13 cellular contexts compared by ENCODE assay signal in the genomic region with DNA sequence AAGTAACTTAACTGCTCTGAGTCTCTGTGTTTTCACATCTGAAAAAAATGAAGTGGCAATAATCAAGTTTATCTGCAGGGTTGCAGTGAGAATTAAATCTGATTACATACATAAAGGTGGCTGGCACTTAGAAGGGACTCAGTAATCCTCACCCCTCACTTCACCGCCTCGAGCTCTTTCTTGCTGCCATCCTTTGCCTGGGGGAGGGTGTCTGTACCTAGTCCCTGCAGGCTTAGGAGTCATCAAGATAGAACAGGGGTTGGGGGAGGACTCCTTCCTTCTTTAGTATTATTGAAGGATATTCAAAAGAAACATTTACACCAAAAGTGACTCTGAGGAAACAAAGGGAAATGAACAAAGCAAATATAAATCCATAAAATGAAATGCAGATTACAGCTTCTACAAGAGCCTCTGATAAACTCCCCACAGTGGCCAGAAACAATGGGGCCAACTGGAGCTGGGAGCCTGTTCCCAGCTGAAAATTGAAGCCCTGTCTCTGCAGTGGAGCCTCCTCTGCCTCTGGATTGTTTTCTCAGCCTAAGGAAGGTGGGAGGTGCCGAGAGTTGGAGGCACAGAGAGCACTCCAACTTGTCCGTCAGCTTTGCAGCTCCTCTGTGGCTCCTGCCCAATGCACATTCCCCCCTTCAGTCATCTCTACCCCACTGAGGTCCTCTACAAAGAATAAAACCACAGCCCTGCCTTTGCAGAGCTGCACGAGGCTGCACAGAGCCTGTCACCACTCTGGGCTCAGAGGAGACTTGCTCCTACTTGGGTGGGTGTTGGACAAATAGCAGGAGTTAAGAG. TPM values are rescaled to one million over a fixed set of nuclear protein-coding genes. Genes with fewer than 3 reads are reported as not detected.
DNase-seq lines count a peak whose midpoint lies in the region; ATAC-seq and TF ChIP-seq lines count a peak whose summit lies in the region.
"Had no signal": no experiment of that assay in that cellular context is flagged by ENCODE, and none has a peak within 500 bp of the region (broad histone marks: within the 10 kb centered on the region; RNA-seq: fewer than 3 reads in every experiment).

No MANE protein-coding gene starts in this region.

- POLR2A ChIA-PET in WTC11 (lab: Charles Lee), result no interaction called here

- H3K27me3 Mint-ChIP-seq in WTC11 (ENCODE audit: low read depth) (no peaks in the 10 kb centered on the region), progenitor cell of endocrine pancreas (peaks cover 22% of the 10 kb centered on the region)
- H3K27me3 Mint-ChIP-seq: memory B cell had no signal

- H3K36me3 ChIP-seq in BLaER1, result no peaks in the 10 kb centered on the region

- H3K4me3 Mint-ChIP-seq in WTC11 (no peak overlapping the region), progenitor cell of endocrine pancreas (ENCODE audit: low read depth) (no peak overlapping the region)
- H3K4me3 Mint-ChIP-seq: memory B cell had no signal

- no peaks in the 10 kb centered on the region for H3K36me3 Mint-ChIP-seq in WTC11
- peaks cover 1% of the 10 kb centered on the region for H3K36me3 Mint-ChIP-seq in progenitor cell of endocrine pancreas (ENCODE audit: insufficient read depth)

- peaks cover 9% of the 10 kb centered on the region for H3K9me3 ChIP-seq in BLaER1

- ATAC-seq in HG02610 (IDR thresholded peaks at IDR 0.05; ENCODE audit: unreplicated experiment) (peak; percentile 29), WTC11 (peak; percentile 69), GM18519 (IDR thresholded peaks at IDR 0.05; ENCODE audit: low FRiP score, unreplicated experiment) (no peak)

- H3K9me3 Mint-ChIP-seq in WTC11 (peaks cover 15% of the 10 kb centered on the region), progenitor cell of endocrine pancreas (ENCODE audit: low read depth) (peaks cover 19% of the 10 kb centered on the region)

- no peaks in the 10 kb centered on the region for H3K4me1 ChIP-seq in BLaER1

- CTCF ChIA-PET in WTC11 (lab: Charles Lee), result interaction anchor here (1.0 to 1.3 kb wide), 3 partner anchors 38 to 241 kb away, joined by 3 to 4 read pairs (median 4); no protein-coding TSS in a partner anchor

- 0 out of 2 replicates have a peak overlapping the region, but pooled peaks have one; percentile 14 for H3K4me2 ChIP-seq in BLaER1

- H3K27ac Mint-ChIP-seq in WTC11, result no peak overlapping the region
- no peak overlapping the region for H3K27ac Mint-ChIP-seq in progenitor cell of endocrine pancreas
- H3K27ac Mint-ChIP-seq: memory B cell had no signal

- no peak for DNase-seq in WTC11 (ENCODE audit: low spot score)
- peak; percentile 57 for DNase-seq in left kidney (ENCODE audit: low read depth, low spot score)
- no peak for DNase-seq in progenitor cell of endocrine pancreas (ENCODE audit: low spot score, unreplicated experiment)
- DNase-seq in GOT3 (lab: John Stamatoyannopoulos, UW), result no peak
- no peak for DNase-seq in AML-193 (lab: John Stamatoyannopoulos, UW)
- DNase-seq: GDM1; NCI-H2081 treated with DMSO at 0.1 percent for 48 hours; stimulated activated CD4-positive, alpha-beta T cell treated with anti-CD3 and anti-CD28 coated beads, Interleukin-2, amount 100 ng/mL, for 48 hours; stimulated activated naive CD4-positive, alpha-beta T cell had no signal

- TF ChIP-seq CTCF in WTC11 (IDR thresholded peaks at IDR 0.05), result no peak
- TF ChIP-seq CTCF in progenitor cell of endocrine pancreas (IDR thresholded peaks at IDR 0.05; ENCODE audit: unreplicated experiment), result no peak

- H3K27ac ChIP-seq in BLaER1, result no peak overlapping the region

- no peak overlapping the region for H3K4me3 ChIP-seq in BLaER1

- no peaks in the 10 kb centered on the region for H3K27me3 ChIP-seq in BLaER1

- H3K4me1 Mint-ChIP-seq in WTC11, result peaks cover 13% of the 10 kb centered on the region
- H3K4me1 Mint-ChIP-seq in progenitor cell of endocrine pancreas (ENCODE audit: low read depth), result peaks cover 6% of the 10 kb centered on the region

- no peak overlapping the region for H3K9ac ChIP-seq in BLaER1

- no peaks in the 10 kb centered on the region for H4K20me1 ChIP-seq in BLaER1

TF ChIP-seq in WTC11, 78 proteins besides CTCF, POLR2A, EP300 and RAD21:
- TF ChIP-seq, protein P1, sequence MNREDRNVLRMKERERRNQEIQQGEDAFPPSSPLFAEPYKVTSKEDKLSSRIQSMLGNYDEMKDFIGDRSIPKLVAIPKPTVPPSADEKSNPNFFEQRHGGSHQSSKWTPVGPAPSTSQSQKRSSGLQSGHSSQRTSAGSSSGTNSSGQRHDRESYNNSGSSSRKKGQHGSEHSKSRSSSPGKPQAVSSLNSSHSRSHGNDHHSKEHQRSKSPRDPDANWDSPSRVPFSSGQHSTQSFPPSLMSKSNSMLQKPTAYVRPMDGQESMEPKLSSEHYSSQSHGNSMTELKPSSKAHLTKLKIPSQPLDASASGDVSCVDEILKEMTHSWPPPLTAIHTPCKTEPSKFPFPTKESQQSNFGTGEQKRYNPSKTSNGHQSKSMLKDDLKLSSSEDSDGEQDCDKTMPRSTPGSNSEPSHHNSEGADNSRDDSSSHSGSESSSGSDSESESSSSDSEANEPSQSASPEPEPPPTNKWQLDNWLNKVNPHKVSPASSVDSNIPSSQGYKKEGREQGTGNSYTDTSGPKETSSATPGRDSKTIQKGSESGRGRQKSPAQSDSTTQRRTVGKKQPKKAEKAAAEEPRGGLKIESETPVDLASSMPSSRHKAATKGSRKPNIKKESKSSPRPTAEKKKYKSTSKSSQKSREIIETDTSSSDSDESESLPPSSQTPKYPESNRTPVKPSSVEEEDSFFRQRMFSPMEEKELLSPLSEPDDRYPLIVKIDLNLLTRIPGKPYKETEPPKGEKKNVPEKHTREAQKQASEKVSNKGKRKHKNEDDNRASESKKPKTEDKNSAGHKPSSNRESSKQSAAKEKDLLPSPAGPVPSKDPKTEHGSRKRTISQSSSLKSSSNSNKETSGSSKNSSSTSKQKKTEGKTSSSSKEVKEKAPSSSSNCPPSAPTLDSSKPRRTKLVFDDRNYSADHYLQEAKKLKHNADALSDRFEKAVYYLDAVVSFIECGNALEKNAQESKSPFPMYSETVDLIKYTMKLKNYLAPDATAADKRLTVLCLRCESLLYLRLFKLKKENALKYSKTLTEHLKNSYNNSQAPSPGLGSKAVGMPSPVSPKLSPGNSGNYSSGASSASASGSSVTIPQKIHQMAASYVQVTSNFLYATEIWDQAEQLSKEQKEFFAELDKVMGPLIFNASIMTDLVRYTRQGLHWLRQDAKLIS (CRISPR knock-in tag; IDR thresholded peaks at IDR 0.05; ENCODE audit: borderline replicate concordance), result no peak

RNA-seq across cellular contexts. Expression of a gene that starts 41.8 kb away (rescaled TPM):
- total RNA-seq in WTC11 (2021) (1.7 to 2.9 TPM (median 1.9 TPM) in 3 replicates), progenitor cell of endocrine pancreas (3.9 and 4.9 TPM in 2 replicates)
